ENCODE assay signal across 10 cellular contexts in the genomic region with DNA sequence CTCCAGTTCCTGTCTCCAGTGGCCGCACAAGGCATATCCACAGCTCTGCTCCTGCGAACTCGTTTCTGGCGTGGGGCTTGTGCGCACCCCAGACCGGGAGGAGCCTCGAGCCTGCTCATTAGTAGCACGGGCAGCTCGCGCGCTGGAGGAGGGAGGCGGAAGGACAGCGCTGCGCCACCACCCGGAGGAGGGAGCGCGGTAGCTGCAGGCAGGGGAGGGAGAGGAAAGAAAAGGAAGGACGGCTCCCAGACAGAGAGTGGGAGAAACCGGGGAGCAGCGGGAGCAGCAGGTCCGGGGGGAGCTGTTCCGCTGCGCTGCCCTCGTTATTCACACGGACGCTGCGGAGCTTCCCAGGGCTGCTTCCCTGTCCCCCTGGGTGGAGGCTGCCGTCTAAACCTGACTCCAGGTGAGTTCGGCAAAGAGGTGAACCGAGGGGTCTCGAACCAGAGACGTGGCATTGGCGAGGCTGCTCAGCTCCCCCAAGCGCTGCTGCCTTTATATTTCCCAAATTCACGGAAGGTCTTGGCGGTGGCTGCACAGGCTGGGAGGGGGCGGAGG.
DNase-seq lines count a peak whose midpoint lies in the region; ATAC-seq and TF ChIP-seq lines count a peak whose summit lies in the region.
"Had no signal": no experiment of that assay in that cellular context is flagged by ENCODE, and none has a peak within 500 bp of the region (broad histone marks: within the 10 kb centered on the region; RNA-seq: fewer than 3 reads in every experiment).

No MANE protein-coding gene starts in this region.

- intact Hi-C loops in stomach (cut with DNase I; ENCODE audit: low total_unique reads) = no loop called here
- intact Hi-C loops in vagina (cut with DNase I) = no loop called here

- peaks cover 27% of the 10 kb centered on the region for H3K27me3 ChIP-seq in HUES6 (ENCODE audit: control insufficient read depth, insufficient read depth, low read length)
- peaks cover 0 to 13% (median 9%) of the 10 kb centered on the region in 3 donors for H3K27me3 ChIP-seq in stomach
- H3K27me3 ChIP-seq in vagina = no peaks in the 10 kb centered on the region
- H3K27me3 ChIP-seq: adrenal gland had no signal

- peak overlapping the region; percentile 81 for H3K9ac ChIP-seq in HUES6 (ENCODE audit: low read length)

- 1 to 8% (median 4%) methylated on average over 30 to 37 of the region's 37 CpGs for WGBS in stomach, 5 donors

- H3K9me3 ChIP-seq in HUES6 (ENCODE audit: control insufficient read depth, insufficient read depth, low read depth, low read length) (no peaks in the 10 kb centered on the region), stomach (no peaks in the 10 kb centered on the region), vagina (no peaks in the 10 kb centered on the region)
- H3K9me3 ChIP-seq: adrenal gland had no signal

- TF ChIP-seq EP300 in stomach (IDR thresholded peaks at IDR 0.05) = no peak

- TF ChIP-seq POLR2A in stomach (IDR thresholded peaks at IDR 0.05) (no peak), vagina (IDR thresholded peaks at IDR 0.05) (no peak)

- H3K4me3 ChIP-seq in HUES6 (ENCODE audit: low read depth, low read length) (peak overlapping the region; percentile 89), astrocyte of the spinal cord (ENCODE audit: low read depth, low read length) (peak overlapping the region; percentile 68), stomach (no peak overlapping the region), vagina (peak overlapping the region in 1 of 2 donors; percentile 17)
- H3K4me3 ChIP-seq: adrenal gland had no signal

- in situ Hi-C loops in astrocyte of the spinal cord (cut with HindIII; ENCODE audit: low sequenced_read_pairs) = no loop called here

- DNase-seq in astrocyte of the spinal cord (ENCODE audit: low read depth, low spot score) = peak; percentile 68
- peak; percentile 89 for DNase-seq in left kidney (ENCODE audit: low read depth, low spot score)
- DNase-seq in stomach = no peak
- DNase-seq in vagina (ENCODE audit: extremely low spot score in 2 of 2) = no peak
- DNase-seq: OCI-M1 had no signal

- TF ChIP-seq CTCF in 22Rv1 (IDR thresholded peaks at IDR 0.05) (peak; percentile 68), astrocyte of the spinal cord (IDR thresholded peaks at IDR 0.05; ENCODE audit: low read depth, low read length) (peak; percentile 44), stomach (IDR thresholded peaks at IDR 0.05) (no peak), vagina (IDR thresholded peaks at IDR 0.05) (no peak)

- no peaks in the 10 kb centered on the region for H3K36me3 ChIP-seq in HUES6 (ENCODE audit: control insufficient read depth, insufficient read depth, low read length)
- H3K36me3 ChIP-seq in stomach = no peaks in the 10 kb centered on the region
- no peaks in the 10 kb centered on the region for H3K36me3 ChIP-seq in vagina
- H3K36me3 ChIP-seq: adrenal gland had no signal

- ATAC-seq in GM21515 (IDR thresholded peaks at IDR 0.05; ENCODE audit: unreplicated experiment) = no peak
- no peak for ATAC-seq in HG02623 (IDR thresholded peaks at IDR 0.05; ENCODE audit: unreplicated experiment)

- H3K4me1 ChIP-seq in HUES6 (ENCODE audit: control insufficient read depth, insufficient read depth, low read length) (peaks cover 4% of the 10 kb centered on the region; the same call in 1 of the 2 replicates), stomach (peaks cover 0 to 6% (median 0%) of the 10 kb centered on the region in 4 donors), vagina (no peaks in the 10 kb centered on the region)
- H3K4me1 ChIP-seq: adrenal gland had no signal

- H3K27ac ChIP-seq in 22Rv1 (no peak overlapping the region), HUES6 (ENCODE audit: low read depth, low read length) (no peak overlapping the region), stomach (no peak overlapping the region), vagina (no peak overlapping the region)
- H3K27ac ChIP-seq: adrenal gland had no signal

Comparison
In these comparisons a context has a peak if more than half of its experiments do, and no peak if none do; other contexts are left out.
1. CTCF ChIP-seq: peak in 22Rv1 (single experiment) and astrocyte of the spinal cord (single experiment); none in stomach (0 of 7) and vagina (0 of 3).
2. H3K4me3 ChIP-seq: peak in HUES6 (single experiment) and astrocyte of the spinal cord (single experiment); none in stomach (0 of 4).
3. DNase-seq: peak in astrocyte of the spinal cord (single experiment) and left kidney (single experiment); none in stomach (single experiment) and vagina (0 of 2).